ENCODE assay signal across 8 cellular contexts in the genomic region with DNA sequence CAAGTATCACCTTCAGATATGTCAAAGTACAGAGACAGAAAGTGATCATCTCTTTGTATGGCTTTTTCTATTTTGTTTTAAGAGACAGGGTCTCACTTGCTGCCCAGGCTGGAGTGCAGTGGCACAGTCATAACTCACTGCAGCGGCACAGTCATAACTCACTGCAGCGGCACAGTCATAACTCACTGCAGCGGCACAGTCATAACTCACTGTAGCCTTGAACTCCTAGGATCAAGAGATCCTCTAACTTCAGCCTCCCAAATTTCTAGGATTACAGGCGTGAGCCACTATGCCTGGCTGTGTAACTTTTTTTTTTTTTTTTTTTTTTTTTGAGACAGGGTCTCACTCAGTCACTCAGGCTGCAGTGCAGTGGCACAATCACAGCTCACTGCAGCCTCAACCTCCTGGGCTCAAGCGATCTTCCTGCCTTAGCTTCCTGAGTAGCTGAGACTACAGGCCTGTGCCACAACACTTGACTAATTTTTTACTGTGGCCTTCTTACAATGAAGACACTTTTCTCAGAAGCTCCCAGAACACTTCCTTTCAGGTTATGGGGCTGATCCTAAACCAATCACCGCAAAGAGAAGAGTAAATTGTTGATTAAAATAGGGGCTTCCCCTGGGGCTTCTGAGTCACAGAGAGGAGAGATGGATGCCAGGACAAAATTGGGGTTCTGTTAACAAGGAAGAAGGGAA. TPM values are rescaled to one million over a fixed set of nuclear protein-coding genes. Genes with fewer than 3 reads are reported as not detected.
A peak's percentile ranks its signal among the peaks of the same experiment; 100 is the strongest.
DNase-seq lines count a peak whose midpoint lies in the region; ATAC-seq, FAIRE-seq and TF ChIP-seq lines count a peak whose summit lies in the region.
"Had no signal": no experiment of that assay in that cellular context is flagged by ENCODE, and none has a peak within 500 bp of the region (broad histone marks: within the 10 kb centered on the region; RNA-seq: fewer than 3 reads in every experiment).

No MANE protein-coding gene starts in this region.

- peak; percentile 77 for ATAC-seq in HG02610 (IDR thresholded peaks at IDR 0.05; ENCODE audit: unreplicated experiment)
- peak; percentile 31 for ATAC-seq in HG03575 (IDR thresholded peaks at IDR 0.05; ENCODE audit: extremely low read depth, insufficient number of reproducible peaks, low FRiP score, unreplicated experiment)

- 98% methylated on average over 6 of the region's 6 CpGs for WGBS in esophagus muscularis mucosa

- H3K9me3 ChIP-seq in esophagus muscularis mucosa, result no peaks in the 10 kb centered on the region

- no peak for TF ChIP-seq POLR2A in esophagus muscularis mucosa (IDR thresholded peaks at IDR 0.05; ENCODE audit: low read depth)

- peak; percentile 75 for FAIRE-seq in GM19239 (lab: Jason Lieb, UNC)

- no peak for TF ChIP-seq EP300 in esophagus muscularis mucosa (IDR thresholded peaks at IDR 0.05)

- no peaks in the 10 kb centered on the region for H3K27me3 ChIP-seq in esophagus muscularis mucosa

- intact Hi-C loops in esophagus muscularis mucosa (cut with DNase I), result loop anchor here (5.0 to 10.0 kb wide), 3 partner anchors 248 to 438 kb away; a partner anchor contains a TSS

- no peak overlapping the region for H3K4me3 ChIP-seq in esophagus muscularis mucosa

- peaks cover 0 to 2% (median 0%) of the 10 kb centered on the region in 4 donors for H3K4me1 ChIP-seq in esophagus muscularis mucosa

- H3K27ac ChIP-seq in esophagus muscularis mucosa (replicated peaks in 1 of 4), result no peak overlapping the region

- TF ChIP-seq CTCF in esophagus muscularis mucosa (IDR thresholded peaks at IDR 0.05), result no peak

- no peaks in the 10 kb centered on the region for H3K36me3 ChIP-seq in esophagus muscularis mucosa

- DNase-seq in GM19239 (ENCODE audit: insufficient read length, low spot score) (no peak), SHP77 treated with DMSO at 0.1 percent for 48 hours (lab: John Stamatoyannopoulos, UW) (no peak), SW 1271 (lab: John Stamatoyannopoulos, UW) (no peak), esophagus muscularis mucosa (ENCODE audit: extremely low spot score) (no peak)
- DNase-seq in stimulated activated CD4-positive, alpha-beta T cell treated with anti-CD3 and anti-CD28 coated beads, Interleukin-2, amount 100 ng/mL, for 24 hours, result peak; percentile 53 to 57
- DNase-seq: KG1 had no signal

RNA-seq across cellular contexts. Expression of a gene that starts 9.0 kb away (rescaled TPM):
- 10 to 100 TPM; 37.1 to 52.7 (median 41.2) TPM for total RNA-seq in esophagus muscularis mucosa

RNA-seq across cellular contexts. Expression of a gene that starts 48.5 kb away (rescaled TPM):
- 10 to 100 TPM; 11.1 to 14.7 (median 13.4) TPM for total RNA-seq in esophagus muscularis mucosa

Comparison
In these comparisons a context has a peak if more than half of its experiments do, and no peak if none do; other contexts are left out.
1. DNase-seq: peak in stimulated activated CD4-positive, alpha-beta T cell treated with anti-CD3 and anti-CD28 coated beads, Interleukin-2, amount 100 ng/mL, for 24 hours (2 of 2); none in GM19239 (single experiment), SHP77 treated with DMSO at 0.1 percent for 48 hours (single experiment), SW 1271 (0 of 2) and esophagus muscularis mucosa (single experiment).